Comparison of ENCODE assay signal across 22 cellular contexts in the genomic region with DNA sequence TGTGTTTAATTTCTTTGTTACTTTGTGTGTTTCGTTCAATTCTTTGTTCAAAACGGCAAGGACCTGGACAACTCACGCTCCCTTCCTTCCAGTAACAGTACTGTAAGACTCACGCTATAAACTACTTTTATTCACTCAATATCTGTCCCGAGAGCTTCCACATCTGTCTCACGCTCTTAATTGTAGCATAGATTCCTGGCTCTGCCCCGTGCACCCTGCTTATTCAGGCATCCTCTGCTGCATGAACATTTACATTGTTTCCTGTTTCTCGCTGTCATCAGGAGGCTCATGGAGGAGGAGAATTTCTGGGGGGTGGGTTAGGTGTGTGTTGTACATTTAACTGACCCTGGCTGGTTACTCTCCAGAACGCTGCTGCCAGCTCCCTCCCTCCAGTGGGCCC.
DNase-seq lines count a peak whose midpoint lies in the region; ATAC-seq and TF ChIP-seq lines count a peak whose summit lies in the region.
"Had no signal": no experiment of that assay in that cellular context is flagged by ENCODE, and none has a peak within 500 bp of the region (broad histone marks: within the 10 kb centered on the region; RNA-seq: fewer than 3 reads in every experiment).

No MANE protein-coding gene starts in this region.

- H3K4me1 Mint-ChIP-seq in endodermal cell: no peaks in the 10 kb centered on the region
- peaks cover 16% of the 10 kb centered on the region for H3K4me1 Mint-ChIP-seq in mesothelial cell of epicardium

- H3K27me3 Mint-ChIP-seq in endodermal cell (ENCODE audit: insufficient read depth) (no peaks in the 10 kb centered on the region), mesothelial cell of epicardium (ENCODE audit: low read depth) (peaks cover 1% of the 10 kb centered on the region)

- no peak for TF ChIP-seq CTCF in endodermal cell (conservative IDR thresholded peaks at IDR 0.05)
- no peak for TF ChIP-seq CTCF in mesothelial cell of epicardium (IDR thresholded peaks at IDR 0.05; ENCODE audit: unreplicated experiment)

- H3K27me3 ChIP-seq in endodermal cell (ENCODE audit: control insufficient read depth, insufficient read depth, low read length, poor library complexity, severe bottlenecking): no peaks in the 10 kb centered on the region
- H3K27me3 ChIP-seq: SJCRH30 had no signal

- no peak overlapping the region for H3K27ac Mint-ChIP-seq in endodermal cell
- H3K27ac Mint-ChIP-seq in mesothelial cell of epicardium: peak overlapping the region; percentile 36

- DNase-seq in activated CD8-positive, alpha-beta memory T cell treated with anti-CD3 and anti-CD28 coated beads for 24 hours: peak; percentile 40
- no peak for DNase-seq in activated CD8-positive, alpha-beta memory T cell treated with anti-CD3 and anti-CD28 coated beads, Interleukin-2, amount 50 U/mL, for 4 hours
- DNase-seq in endodermal cell: peak; percentile 35
- DNase-seq in mesothelial cell of epicardium (ENCODE audit: low spot score in 2 of 2, unreplicated experiment in 2 of 2): no peak
- DNase-seq in stimulated activated CD4-positive, alpha-beta T cell treated with anti-CD3 and anti-CD28 coated beads, Interleukin-2, amount 100 ng/mL, for 48 hours: no peak
- no peak for DNase-seq in ecto neural progenitor cell (ENCODE audit: low spot score)
- DNase-seq in NOMO-1 treated with dmso at 0.1 percent for 144 hours (lab: John Stamatoyannopoulos, UW; ENCODE audit: unreplicated experiment): no peak
- DNase-seq: GF-D8; HCEC 1CT; Kasumi-1; MM.1S; NCI-H1105 treated with DMSO at 0.1 percent for 48 hours; NCI-H1694 treated with DMSO at 0.1 percent for 48 hours; NCI-H2107; NCI-H226; NK-92 treated with Interleukin-12 subunit alpha and Interleukin-12 subunit beta, amount 100 ng/mL, for 24 hours; PC-9; SJCRH30 had no signal

- 77 to 81% methylated on average over 7 to 8 of the region's 9 CpGs for WGBS in endodermal cell (ENCODE audit: insufficient coverage in 1 of 2, insufficient read length in 1 of 2), 2 experiments

- H3K4me3 Mint-ChIP-seq in endodermal cell (no peak overlapping the region), mesothelial cell of epicardium (no peak overlapping the region)
- H3K4me3 Mint-ChIP-seq: IgD-negative memory B cell had no signal

- H3K9me3 Mint-ChIP-seq in endodermal cell: no peaks in the 10 kb centered on the region
- no peaks in the 10 kb centered on the region for H3K9me3 Mint-ChIP-seq in mesothelial cell of epicardium
- H3K9me3 Mint-ChIP-seq: IgD-negative memory B cell had no signal

- H3K9ac ChIP-seq in endodermal cell (ENCODE audit: extremely low read depth, low read length, poor library complexity, severe bottlenecking): no peak overlapping the region

- H3K36me3 Mint-ChIP-seq in endodermal cell (ENCODE audit: low read depth) (no peaks in the 10 kb centered on the region), mesothelial cell of epicardium (no peaks in the 10 kb centered on the region)

- H3K4me3 ChIP-seq in endodermal cell (ENCODE audit: low read length): no peak overlapping the region
- H3K4me3 ChIP-seq: PC-9, SJCRH30 had no signal

- H3K27ac ChIP-seq in endodermal cell (ENCODE audit: low read depth, low read length): no peak overlapping the region
- H3K27ac ChIP-seq: 22Rv1, C4-2B, PC-9, SJCRH30 had no signal

- no peak for ATAC-seq in HG03196 (IDR thresholded peaks at IDR 0.05; ENCODE audit: unreplicated experiment)

- no peaks in the 10 kb centered on the region for H3K36me3 ChIP-seq in endodermal cell (ENCODE audit: control insufficient read depth, insufficient read depth, low read length)
- H3K36me3 ChIP-seq: SJCRH30 had no signal

- H3K4me1 ChIP-seq in endodermal cell (ENCODE audit: control insufficient read depth, insufficient read depth, low read length): no peaks in the 10 kb centered on the region

- H3K9me3 ChIP-seq in endodermal cell (ENCODE audit: control insufficient read depth, low read length): no peaks in the 10 kb centered on the region
- H3K9me3 ChIP-seq: SJCRH30 had no signal

Comparison
In these comparisons a context has a peak if more than half of its experiments do, and no peak if none do; other contexts are left out.
1. DNase-seq: peak in activated CD8-positive, alpha-beta memory T cell treated with anti-CD3 and anti-CD28 coated beads for 24 hours (single experiment) and endodermal cell (single experiment); none in activated CD8-positive, alpha-beta memory T cell treated with anti-CD3 and anti-CD28 coated beads, Interleukin-2, amount 50 U/mL, for 4 hours (single experiment), mesothelial cell of epicardium (0 of 2), stimulated activated CD4-positive, alpha-beta T cell treated with anti-CD3 and anti-CD28 coated beads, Interleukin-2, amount 100 ng/mL, for 48 hours (0 of 2), ecto neural progenitor cell (single experiment) and NOMO-1 treated with dmso at 0.1 percent for 144 hours (single experiment).